24 cellular contexts compared by ENCODE assay signal in the genomic region with DNA sequence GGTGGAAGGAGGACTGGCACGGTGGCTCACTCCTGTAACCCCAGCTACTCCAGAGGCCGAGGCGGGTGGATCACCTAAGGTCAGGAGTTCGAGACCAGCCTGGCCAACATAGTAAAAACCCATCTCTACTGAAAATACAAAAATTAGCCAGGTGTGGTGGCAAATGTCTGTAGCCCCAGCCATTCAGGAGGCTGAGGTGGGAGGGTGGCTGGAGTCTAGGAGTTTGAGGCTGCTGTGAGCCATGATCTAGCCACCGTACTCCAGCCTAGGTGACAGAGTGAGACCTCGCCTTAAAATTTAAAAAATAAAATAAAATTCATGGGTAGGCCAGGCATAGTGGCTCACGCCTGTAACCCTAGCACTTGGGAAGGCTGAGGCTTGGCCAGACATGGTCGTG. TPM values are rescaled to one million over a fixed set of nuclear protein-coding genes. Genes with fewer than 3 reads are reported as not detected.
A peak's percentile ranks its signal among the peaks of the same experiment; 100 is the strongest.
DNase-seq lines count a peak whose midpoint lies in the region; ATAC-seq, FAIRE-seq and TF ChIP-seq lines count a peak whose summit lies in the region.
"Had no signal": no experiment of that assay in that cellular context is flagged by ENCODE, and none has a peak within 500 bp of the region (broad histone marks: within the 10 kb centered on the region; RNA-seq: fewer than 3 reads in every experiment).

No MANE protein-coding gene starts in this region.

- H4K8ac ChIP-seq in mesenchymal stem cell (ENCODE audit: low read length), result no peak overlapping the region

- TF ChIP-seq EP300 in A549 (IDR thresholded peaks at IDR 0.05), result no peak

- H3K4me3 ChIP-seq in A549, result peak overlapping the region; percentile 48; the same call in 1 of the 3 replicates
- H3K4me3 ChIP-seq in body of pancreas, result no peak overlapping the region
- no peak overlapping the region for H3K4me3 ChIP-seq in mesenchymal stem cell (ENCODE audit: insufficient read depth in 1 of 2, low read depth in 1 of 2, low read length in 2 of 2)
- no peak overlapping the region for H3K4me3 ChIP-seq in small intestine (ENCODE audit: low read depth in 1 of 2, low read length in 2 of 2)
- no peak overlapping the region for H3K4me3 ChIP-seq in testis
- H3K4me3 ChIP-seq: suprapubic skin had no signal

- WGBS in A549 (ENCODE audit: missing lambda C conversion rate), result 65% methylated on average over 8 of the region's 8 CpGs
- 66 to 76% methylated on average over 8 of the region's 8 CpGs for WGBS in body of pancreas, 2 donors
- 92% methylated on average over 7 of the region's 8 CpGs for WGBS in mesenchymal stem cell
- WGBS in small intestine, 3 donors, result 69 to 87% (median 70%) methylated on average over 8 of the region's 8 CpGs
- 92 to 93% methylated on average over 8 of the region's 8 CpGs for WGBS in testis, 2 donors

- H3K27me3 ChIP-seq in body of pancreas (no peaks in the 10 kb centered on the region), mesenchymal stem cell (ENCODE audit: control insufficient read depth in 1 of 2, insufficient read depth in 1 of 2, low read length in 2 of 2) (peaks cover 0 to 16% of the 10 kb centered on the region in 2 experiments), small intestine (ENCODE audit: control insufficient read depth in 2 of 2, insufficient read depth in 2 of 2, low read length in 2 of 2) (no peaks in the 10 kb centered on the region), testis (no peaks in the 10 kb centered on the region)
- H3K27me3 ChIP-seq: suprapubic skin had no signal

- H4K91ac ChIP-seq in mesenchymal stem cell (ENCODE audit: low read length), result no peak overlapping the region

- no peak overlapping the region for H3K18ac ChIP-seq in mesenchymal stem cell (ENCODE audit: low read depth in 1 of 2, low read length in 2 of 2)

- TF ChIP-seq POLR2A in A549 (IDR thresholded peaks at IDR 0.05; ENCODE audit: low read length) (no peak), body of pancreas (IDR thresholded peaks at IDR 0.05) (no peak), testis (IDR thresholded peaks at IDR 0.05) (no peak)

- no peak overlapping the region for H3K27ac Mint-ChIP-seq in glutamatergic neuron (ENCODE audit: unreplicated experiment)
- H3K27ac Mint-ChIP-seq: activated naive CD8-positive, alpha-beta T cell treated with anti-CD3 and anti-CD28 coated beads, Interleukin-2, amount 50 U/mL, for 24 hours; CD8-positive, alpha-beta T cell; naive B cell had no signal

- peaks cover 32% of the 10 kb centered on the region for H3K4me1 Mint-ChIP-seq in glutamatergic neuron (ENCODE audit: low read depth, unreplicated experiment)
- H3K4me1 Mint-ChIP-seq: activated naive CD8-positive, alpha-beta T cell treated with anti-CD3 and anti-CD28 coated beads, Interleukin-2, amount 50 U/mL, for 24 hours had no signal

- H3K23ac ChIP-seq in mesenchymal stem cell (ENCODE audit: low read length in 2 of 2), result no peak overlapping the region

- H2BK12ac ChIP-seq in mesenchymal stem cell (ENCODE audit: low read length in 2 of 2), result no peak overlapping the region

- no peak overlapping the region for H3K14ac ChIP-seq in mesenchymal stem cell (ENCODE audit: low read length in 2 of 2)

- CTCF ChIA-PET in A549 (lab: Yijun Ruan, JAX), result interaction anchor here (0.6 to 3.8 kb wide), 7 partner anchors 18 to 646 kb away, joined by 3 to 25 read pairs (median 4); no protein-coding TSS in a partner anchor

- H3K4me3 Mint-ChIP-seq in glutamatergic neuron (ENCODE audit: unreplicated experiment), result no peak overlapping the region
- H3K4me3 Mint-ChIP-seq: activated naive CD8-positive, alpha-beta T cell treated with anti-CD3 and anti-CD28 coated beads, Interleukin-2, amount 50 U/mL, for 24 hours; CD8-positive, alpha-beta T cell; naive B cell had no signal

- H3K9ac ChIP-seq in mesenchymal stem cell (ENCODE audit: low read length), result no peak overlapping the region

- TF ChIP-seq CTCF in A549 (IDR thresholded peaks at IDR 0.05), result no peak
- TF ChIP-seq CTCF in body of pancreas (IDR thresholded peaks at IDR 0.05), result no peak
- no peak for TF ChIP-seq CTCF in glutamatergic neuron (IDR thresholded peaks at IDR 0.05; ENCODE audit: partially characterized antibody, unreplicated experiment)
- no peak for TF ChIP-seq CTCF in testis (IDR thresholded peaks at IDR 0.05)

- no peak for ATAC-seq in A549
- no peak for ATAC-seq in body of pancreas
- ATAC-seq: activated naive CD8-positive, alpha-beta T cell treated with anti-CD3 and anti-CD28 coated beads, Interleukin-2, amount 50 U/mL, for 24 hours; CD8-positive, alpha-beta T cell; Right ventricle myocardium inferior had no signal

- H2BK5ac ChIP-seq in mesenchymal stem cell (ENCODE audit: low read depth, low read length, poor library complexity, severe bottlenecking), result no peak overlapping the region

- H2AK5ac ChIP-seq in mesenchymal stem cell (ENCODE audit: low read length, severe bottlenecking), result peak overlapping the region; percentile 98

- peaks cover 24% of the 10 kb centered on the region for H3K79me1 ChIP-seq in mesenchymal stem cell (replicated peaks; ENCODE audit: low read length, poor library complexity, severe bottlenecking)

- H3K27me3 Mint-ChIP-seq in glutamatergic neuron (ENCODE audit: unreplicated experiment), result peaks cover 7% of the 10 kb centered on the region
- H3K27me3 Mint-ChIP-seq: activated naive CD8-positive, alpha-beta T cell treated with anti-CD3 and anti-CD28 coated beads, Interleukin-2, amount 50 U/mL, for 24 hours had no signal

- FAIRE-seq in A549 (lab: Jason Lieb, UNC) (no peak), small intestine (lab: Jason Lieb, UNC) (no peak)
- FAIRE-seq: A204.1, H1 had no signal

- H3K9me3 ChIP-seq in A549 (no peaks in the 10 kb centered on the region), body of pancreas (no peaks in the 10 kb centered on the region), mesenchymal stem cell (ENCODE audit: control insufficient read depth, low read length) (no peaks in the 10 kb centered on the region), small intestine (ENCODE audit: control insufficient read depth, low read depth) (no peaks in the 10 kb centered on the region), testis (no peaks in the 10 kb centered on the region)
- H3K9me3 ChIP-seq: suprapubic skin had no signal

- TF ChIP-seq RAD21 in A549 (conservative IDR thresholded peaks at IDR 0.05 in 1 of 2, IDR thresholded peaks at IDR 0.05 in 1 of 2), result no peak

- POLR2A ChIA-PET in A549 (lab: Yijun Ruan, JAX), result interaction anchor here (1.5 kb wide), 1 partner anchor 10 kb away, joined by 3 read pairs; no protein-coding TSS in a partner anchor

- H3K27ac ChIP-seq in A549, result peak overlapping the region; percentile 97 to 98
- peak overlapping the region; percentile 93 to 99 (median 98) for H3K27ac ChIP-seq in body of pancreas
- H3K27ac ChIP-seq in mesenchymal stem cell (ENCODE audit: low read length, poor library complexity, severe bottlenecking), result no peak overlapping the region
- peak overlapping the region; percentile 71 to 98 for H3K27ac ChIP-seq in small intestine (ENCODE audit: low read depth in 1 of 2, low read length in 1 of 2)
- H3K27ac ChIP-seq in testis, result no peak overlapping the region
- H3K27ac ChIP-seq: HL-60 had no signal

- DNase-seq in A549 (ENCODE audit: low read depth in 1 of 2, low spot score in 1 of 2) (no peak), body of pancreas (no peak), mesenchymal stem cell (no peak), small intestine (no peak), glutamatergic neuron (no peak), OCI-M1 (lab: John Stamatoyannopoulos, UW) (no peak), DMS153 treated with DMSO at 0.1 percent for 48 hours (lab: John Stamatoyannopoulos, UW; ENCODE audit: unreplicated experiment) (no peak), testis (no peak)
- DNase-seq: activated gamma-delta T cell treated with Interleukin-2 at 50 U/mL for 16 hours; activated naive CD8-positive, alpha-beta T cell treated with anti-CD3 and anti-CD28 coated beads, Interleukin-2, amount 50 U/mL, for 24 hours; AML-193; CD8-positive, alpha-beta T cell; cerebellar nuclear complex; Karpas-422; kidney glomerular epithelial cell; naive B cell; occipital lobe; stimulated activated CD4-positive, alpha-beta T cell treated with anti-CD3 and anti-CD28 coated beads, Interleukin-2, amount 100 ng/mL, for 48 hours; T-helper 2 cell had no signal

- no peak overlapping the region for H2AFZ ChIP-seq in mesenchymal stem cell (ENCODE audit: low read depth, low read length)

- H3K4me1 ChIP-seq in A549, result peaks cover 59% of the 10 kb centered on the region
- peaks cover 74% of the 10 kb centered on the region for H3K4me1 ChIP-seq in body of pancreas
- H3K4me1 ChIP-seq in mesenchymal stem cell (ENCODE audit: control insufficient read depth, insufficient read depth, low read depth, low read length), result peaks cover 57% of the 10 kb centered on the region
- H3K4me1 ChIP-seq in small intestine (ENCODE audit: control insufficient read depth in 2 of 2, insufficient read depth in 1 of 2, low read depth in 1 of 2, low read length in 1 of 2), result peaks cover 9 to 10% of the 10 kb centered on the region in 2 donors
- H3K4me1 ChIP-seq in testis, result peaks cover 17% of the 10 kb centered on the region

- peaks cover 8% of the 10 kb centered on the region for H3K36me3 Mint-ChIP-seq in glutamatergic neuron (ENCODE audit: unreplicated experiment)
- H3K36me3 Mint-ChIP-seq: CD8-positive, alpha-beta T cell; naive B cell had no signal

- H3K36me3 ChIP-seq in body of pancreas (replicated peaks in 1 of 2; ENCODE audit: insufficient read depth in 1 of 2, low read depth in 2 of 2), result no peaks in the 10 kb centered on the region
- H3K36me3 ChIP-seq in mesenchymal stem cell (ENCODE audit: control insufficient read depth in 1 of 2, insufficient read depth in 2 of 2, low read depth in 1 of 2, low read length in 2 of 2), result peaks cover 0 to 10% of the 10 kb centered on the region in 2 experiments
- no peaks in the 10 kb centered on the region for H3K36me3 ChIP-seq in small intestine (ENCODE audit: control insufficient read depth in 2 of 2, insufficient read depth in 2 of 2, low read length in 2 of 2)
- H3K36me3 ChIP-seq in testis (ENCODE audit: low read depth, missing control alignments), result no peaks in the 10 kb centered on the region
- H3K36me3 ChIP-seq: suprapubic skin had no signal

- peak overlapping the region; percentile 85 for H3K4me2 ChIP-seq in A549
- no peak overlapping the region for H3K4me2 ChIP-seq in mesenchymal stem cell (ENCODE audit: low read length, poor library complexity, severe bottlenecking)

- intact Hi-C loops in body of pancreas (cut with DNase I) (no loop called here), testis (cut with DNase I; ENCODE audit: low total_unique reads) (no loop called here)

- no peak overlapping the region for H2BK120ac ChIP-seq in mesenchymal stem cell (ENCODE audit: low read depth, low read length)

- H3K4ac ChIP-seq in mesenchymal stem cell (ENCODE audit: low read depth in 1 of 2, low read length in 2 of 2), result no peak overlapping the region

- peaks cover 18% of the 10 kb centered on the region for H3K9me3 Mint-ChIP-seq in glutamatergic neuron (ENCODE audit: unreplicated experiment)
- H3K9me3 Mint-ChIP-seq: CD8-positive, alpha-beta T cell had no signal

- no peak overlapping the region for H2BK15ac ChIP-seq in mesenchymal stem cell (ENCODE audit: low read depth, poor library complexity, severe bottlenecking)

RNA-seq across cellular contexts. Expression of gene RPH3AL, which starts 1.2 kb away (rescaled TPM):
- 29.6 and 31.1 TPM in 2 replicates for polyA plus RNA-seq in A549 (2011; rRNA removed)
- 18.3 and 24.8 TPM in 2 replicates for polyA plus RNA-seq in A549 (2012; cell fraction: cytosol; rRNA removed)
- 36.1 and 36.4 TPM in 2 replicates for polyA plus RNA-seq in A549 (2012; cell fraction: nucleus; rRNA removed)
- polyA plus RNA-seq in A549 (2017; fragmentation: RNase III; extraction: RNeasy Plus Mini Kit Qiagen cat#74134 plus additional on column Dnase treatment), result 20.0 to 27.4 TPM (median 23.3 TPM) in 3 replicates
- 71.4 and 90.3 TPM in 2 replicates for polyA minus RNA-seq in A549 (2011; rRNA and poly(A)+ RNA removed)
- total RNA-seq in body of pancreas, result 10 to 100 TPM; 77.1 to 89.5 TPM
- polyA plus RNA-seq in mesenchymal stem cell (2013, experiment 1 of 2), result 4.0 TPM
- polyA plus RNA-seq in mesenchymal stem cell (2013, experiment 2 of 2), result 3.6 TPM
- 10 to 100 TPM; 10.5 to 18.8 (median 13.3) TPM for polyA plus RNA-seq in small intestine
- total RNA-seq in glutamatergic neuron (ENCODE audit: unreplicated experiment), result 22.3 TPM
- total RNA-seq in testis, result 10 to 100 TPM in 1 of 2 donors, 1 to 10 TPM in 1; 6.5 to 13.5 TPM
- polyA plus RNA-seq in testis (ENCODE audit: insufficient read depth, low read depth, low replicate concordance), result 4.4 TPM

Comparison
In these comparisons a context has a peak if more than half of its experiments do, and no peak if none do; other contexts are left out.
1. H3K27ac ChIP-seq: peak in A549 (2 of 2), body of pancreas (4 of 4) and small intestine (2 of 2); none in mesenchymal stem cell (single experiment) and testis (0 of 2).